In genomic region chrX:154529206-154529612, GRCh38 we compare ENCODE assay signal across 24 cellular contexts. TPM values are rescaled to one million over a fixed set of nuclear protein-coding genes. Genes with fewer than 3 reads are reported as not detected.
DNase-seq lines count a peak whose midpoint lies in the region; ATAC-seq, FAIRE-seq and TF ChIP-seq lines count a peak whose summit lies in the region.
"Had no signal": no experiment of that assay in that cellular context is flagged by ENCODE, and none has a peak within 500 bp of the region (broad histone marks: within the 10 kb centered on the region; RNA-seq: fewer than 3 reads in every experiment).

No MANE protein-coding gene starts in this region.

- in situ Hi-C loops in K562 (cut with MboI) = loop anchor here (25.0 kb wide), 1 partner anchor 367 kb away; no protein-coding TSS in a partner anchor

- H2AFZ ChIP-seq in K562 (ENCODE audit: low read depth, low read length) (no peak overlapping the region), neural progenitor cell (replicated peaks) (no peak overlapping the region), Karpas-422 (ENCODE audit: low read length) (no peak overlapping the region)

- H3K36me3 Mint-ChIP-seq in HFFc6 (ENCODE audit: low read depth) (no peaks in the 10 kb centered on the region), neural progenitor cell (peaks cover 3% of the 10 kb centered on the region), type B pancreatic cell (peaks cover 3% of the 10 kb centered on the region)
- H3K36me3 Mint-ChIP-seq: IgD-negative memory B cell had no signal

- peaks cover 3% of the 10 kb centered on the region; the same call in 1 of the 2 replicates for H3K27me3 Mint-ChIP-seq in HFFc6 (ENCODE audit: insufficient read depth)
- H3K27me3 Mint-ChIP-seq in neural progenitor cell (ENCODE audit: insufficient read depth, low read depth) = peaks cover 7% of the 10 kb centered on the region
- no peaks in the 10 kb centered on the region for H3K27me3 Mint-ChIP-seq in type B pancreatic cell
- H3K27me3 Mint-ChIP-seq: activated CD4-positive, alpha-beta T cell treated with anti-CD3 and anti-CD28 coated beads, Interleukin-2, amount 10 ng/mL, durations not matched to agents 7 days and 5 days; activated naive CD8-positive, alpha-beta T cell treated with anti-CD3 and anti-CD28 coated beads, Interleukin-2, amount 10 ng/mL, durations not matched to agents 7 days and 5 days; CD4-positive, alpha-beta T cell; T-helper 17 cell had no signal

- TF ChIP-seq POLR2A in K562 (conservative IDR thresholded peaks at IDR 0.05) = no peak

- H3K4me1 Mint-ChIP-seq in HFFc6 (ENCODE audit: low read depth) (peaks cover 17% of the 10 kb centered on the region), neural progenitor cell (peaks cover 8% of the 10 kb centered on the region), type B pancreatic cell (ENCODE audit: unreplicated experiment) (no peaks in the 10 kb centered on the region)

- H3K4me2 ChIP-seq in K562 (ENCODE audit: insufficient read depth, low read length) = no peak overlapping the region
- H3K4me2 ChIP-seq in neural progenitor cell = no peak overlapping the region
- H3K4me2 ChIP-seq in Karpas-422 (ENCODE audit: low read depth, low read length, poor library complexity, severe bottlenecking) = no peak overlapping the region

- H3K9me3 ChIP-seq in K562 (replicated peaks; ENCODE audit: control insufficient read depth, insufficient read depth, low read depth, low read length) (no peaks in the 10 kb centered on the region), neural progenitor cell (ENCODE audit: low read depth) (no peaks in the 10 kb centered on the region), Karpas-422 (ENCODE audit: low read length) (no peaks in the 10 kb centered on the region)
- H3K9me3 ChIP-seq: gastrocnemius medialis, right atrium auricular region had no signal

- TF ChIP-seq CTCF in HFFc6 (IDR thresholded peaks at IDR 0.05) = no peak
- no peak for TF ChIP-seq CTCF in K562 (IDR thresholded peaks at IDR 0.05 in 2 of 3, conservative IDR thresholded peaks at IDR 0.05 in 1 of 3; ENCODE audit: insufficient read depth in 2 of 3, low read depth in 1 of 3, low read length in 3 of 3)
- no peak for TF ChIP-seq CTCF in neural progenitor cell (IDR thresholded peaks at IDR 0.05)
- TF ChIP-seq CTCF in type B pancreatic cell (conservative IDR thresholded peaks at IDR 0.05) = no peak

- H4K20me1 ChIP-seq in K562 (replicated peaks; ENCODE audit: control insufficient read depth, insufficient read depth, low read length) (no peaks in the 10 kb centered on the region), neural progenitor cell (ENCODE audit: low read depth) (no peaks in the 10 kb centered on the region), Karpas-422 (ENCODE audit: insufficient read depth, low read depth, low read length) (no peaks in the 10 kb centered on the region)

- H3K4me3 ChIP-seq in K562 (no peak overlapping the region), neural progenitor cell (no peak overlapping the region), Karpas-422 (ENCODE audit: low read length) (no peak overlapping the region)
- H3K4me3 ChIP-seq: gastrocnemius medialis, right atrium auricular region had no signal

- H3K9ac ChIP-seq in K562 (ENCODE audit: insufficient read depth in 1 of 2, low read depth in 2 of 2, low read length in 2 of 2) (0 out of 4 replicates have a peak overlapping the region, but pooled peaks of 1 of the 2 experiments have one; percentile 10), neural progenitor cell (no peak overlapping the region), Karpas-422 (ENCODE audit: low read length) (no peak overlapping the region)

- H3K27me3 ChIP-seq in K562 (ENCODE audit: control insufficient read depth in 2 of 2, insufficient read depth in 2 of 2, low read length in 2 of 2) (no peaks in the 10 kb centered on the region), neural progenitor cell (peaks cover 11% of the 10 kb centered on the region), Karpas-422 (ENCODE audit: low read length) (no peaks in the 10 kb centered on the region)
- H3K27me3 ChIP-seq: brain microvascular endothelial cell, gastrocnemius medialis, right atrium auricular region had no signal

- H3K9me3 Mint-ChIP-seq in HFFc6 = no peaks in the 10 kb centered on the region
- H3K9me3 Mint-ChIP-seq in neural progenitor cell = peaks cover 12% of the 10 kb centered on the region
- peaks cover 4% of the 10 kb centered on the region for H3K9me3 Mint-ChIP-seq in type B pancreatic cell
- H3K9me3 Mint-ChIP-seq: activated CD4-positive, alpha-beta T cell treated with anti-CD3 and anti-CD28 coated beads, Interleukin-2, amount 10 ng/mL, durations not matched to agents 7 days and 5 days; activated naive CD8-positive, alpha-beta T cell treated with anti-CD3 and anti-CD28 coated beads, Interleukin-2, amount 10 ng/mL, durations not matched to agents 7 days and 5 days; activated T-helper 2 cell treated with anti-CD3 and anti-CD28 coated beads, Interferon-gamma antibody, Interleukin-2, Interleukin-4, amounts not matched to agents 10 μg/mL and 5 μg/mL and 100 μg/mL, durations not matched to agents 14 hours and 24 hours and 36 hours; CD4-positive, alpha-beta T cell; IgD-negative memory B cell had no signal

- ATAC-seq in K562 (peak; percentile 24), HG02840 (IDR thresholded peaks at IDR 0.05; ENCODE audit: low FRiP score, unreplicated experiment) (no peak), GM18907 (IDR thresholded peaks at IDR 0.05; ENCODE audit: unreplicated experiment) (no peak)
- ATAC-seq: gastrocnemius medialis, T-helper 17 cell had no signal

- POLR2A ChIA-PET in K562 (lab: Yijun Ruan, JAX) = interaction anchor here (0.5 to 1.5 kb wide), 3 partner anchors 12 to 32 kb away, joined by 3 to 6 read pairs (median 3); no protein-coding TSS in a partner anchor

- TF ChIP-seq EP300 in K562 (IDR thresholded peaks at IDR 0.05; ENCODE audit: low read length) = no peak

- H3K4me3 Mint-ChIP-seq in HFFc6 (no peak overlapping the region), neural progenitor cell (peak overlapping the region; percentile 18), type B pancreatic cell (no peak overlapping the region)
- H3K4me3 Mint-ChIP-seq: activated CD4-positive, alpha-beta T cell treated with anti-CD3 and anti-CD28 coated beads, Interleukin-2, amount 10 ng/mL, durations not matched to agents 7 days and 5 days; activated naive CD8-positive, alpha-beta T cell treated with anti-CD3 and anti-CD28 coated beads, Interleukin-2, amount 10 ng/mL, durations not matched to agents 7 days and 5 days; CD4-positive, alpha-beta T cell; IgD-negative memory B cell; T-helper 17 cell had no signal

- CTCF ChIA-PET in K562 (lab: Yijun Ruan, JAX; ENCODE audit: low intra/inter-chr PET ratio) = interaction anchor here (0.6 kb wide), 1 partner anchor 153 kb away, joined by 3 read pairs; no protein-coding TSS in a partner anchor

- H3F3A ChIP-seq in neural progenitor cell (ENCODE audit: low read depth) = peaks cover 4% of the 10 kb centered on the region

- 88% methylated on average over 2 of the region's 6 CpGs for WGBS in K562 (ENCODE audit: insufficient coverage, low coverage, missing lambda C conversion rate)

- H3K36me3 ChIP-seq in K562 (ENCODE audit: control insufficient read depth, insufficient read depth, low read length) = peaks cover 37% of the 10 kb centered on the region; the same call in 2 of the 3 replicates
- no peaks in the 10 kb centered on the region for H3K36me3 ChIP-seq in neural progenitor cell
- H3K36me3 ChIP-seq in Karpas-422 (ENCODE audit: insufficient read depth, low read length) = no peaks in the 10 kb centered on the region
- H3K36me3 ChIP-seq: right atrium auricular region had no signal

- no peak for FAIRE-seq in K562 (lab: Jason Lieb, UNC)
- FAIRE-seq: keratinocyte had no signal

- no peak for TF ChIP-seq RAD21 in K562 (CRISPR knock-in tag; conservative IDR thresholded peaks at IDR 0.05 in 1 of 2, IDR thresholded peaks at IDR 0.05 in 1 of 2)

- DNase-seq in AG08395 (ENCODE audit: low spot score) = peak; percentile 35
- DNase-seq in HFFc6 = peak; percentile 21
- no peak for DNase-seq in K562 (ENCODE audit: extremely low read depth in 1 of 4, low spot score in 3 of 4)
- DNase-seq in neural progenitor cell (ENCODE audit: low spot score) = no peak
- no peak for DNase-seq in type B pancreatic cell (ENCODE audit: extremely low spot score, unreplicated experiment)
- DNase-seq in Karpas-422 = no peak
- DNase-seq: activated CD4-positive, alpha-beta T cell treated with anti-CD3 and anti-CD28 coated beads, Interleukin-2, amount 10 ng/mL, durations not matched to agents 7 days and 5 days; activated naive CD8-positive, alpha-beta T cell treated with anti-CD3 and anti-CD28 coated beads, Interleukin-2, amount 10 ng/mL, durations not matched to agents 7 days and 5 days; brain microvascular endothelial cell; CD4-positive, alpha-beta T cell; cortex of kidney; DMS79; gastrocnemius medialis; NCI-H1694; NCI-H774; stimulated activated CD8-positive, alpha-beta memory T cell treated with anti-CD3 and anti-CD28 coated beads, Interleukin-4, amount 100 ng/mL, for 48 hours; T-helper 17 cell had no signal

- intact Hi-C loops in K562 (cut with micrococcal nuclease) = loop anchor here (5.0 kb wide), 2 partner anchors 37 to 102 kb away; partner anchors contain the start of genes ATP6AP1 and SLC10A3

- H3K27ac Mint-ChIP-seq in HFFc6 (no peak overlapping the region), neural progenitor cell (no peak overlapping the region), type B pancreatic cell (no peak overlapping the region)
- H3K27ac Mint-ChIP-seq: activated CD4-positive, alpha-beta T cell treated with anti-CD3 and anti-CD28 coated beads, Interleukin-2, amount 10 ng/mL, durations not matched to agents 7 days and 5 days; activated naive CD8-positive, alpha-beta T cell treated with anti-CD3 and anti-CD28 coated beads, Interleukin-2, amount 10 ng/mL, durations not matched to agents 7 days and 5 days; activated T-helper 2 cell treated with anti-CD3 and anti-CD28 coated beads, Interferon-gamma antibody, Interleukin-2, Interleukin-4, amounts not matched to agents 10 μg/mL and 5 μg/mL and 100 μg/mL, durations not matched to agents 14 hours and 24 hours and 36 hours; CD4-positive, alpha-beta T cell; T-helper 17 cell had no signal

- no peak overlapping the region for H3K27ac ChIP-seq in K562 (ENCODE audit: extremely low read depth, low read depth, low read length)
- no peak overlapping the region for H3K27ac ChIP-seq in neural progenitor cell
- H3K27ac ChIP-seq in Karpas-422 (ENCODE audit: low read length) = no peak overlapping the region
- H3K27ac ChIP-seq: brain microvascular endothelial cell, gastrocnemius medialis, HL-60, right atrium auricular region had no signal

- H3K4me1 ChIP-seq in K562 (replicated peaks in 1 of 2; ENCODE audit: control insufficient read depth in 2 of 2, insufficient read depth in 2 of 2, low read length in 2 of 2) (peaks cover 8 to 28% of the 10 kb centered on the region in 2 experiments; a peak in 4 of 5 replicates), neural progenitor cell (peaks cover 3% of the 10 kb centered on the region), Karpas-422 (ENCODE audit: low read length) (peaks cover 9% of the 10 kb centered on the region)

- no peaks in the 10 kb centered on the region for H3K9me1 ChIP-seq in K562 (ENCODE audit: control insufficient read depth, insufficient read depth, low read length)

- H3K9me2 ChIP-seq in Karpas-422 (replicated peaks; ENCODE audit: insufficient read depth, low read length) = no peaks in the 10 kb centered on the region

- H3K79me2 ChIP-seq in K562 (ENCODE audit: control insufficient read depth, insufficient read depth, low read length) (peaks cover 1% of the 10 kb centered on the region; the same call in 1 of the 3 replicates), neural progenitor cell (ENCODE audit: low read depth) (no peaks in the 10 kb centered on the region), Karpas-422 (ENCODE audit: low read length) (no peaks in the 10 kb centered on the region)

- BruUV-seq in K562 (replicated peaks; lab: Mats Ljungman, UMichigan) = no TSS peak

RNA-seq across cellular contexts. Expression of gene FAM3A, which starts 13.2 kb away (rescaled TPM):
- total RNA-seq in HFFc6 (2021; fragmentation: NEBNext Ultra II Directional; extraction: Animal tissue kit (Norgen Biotek cat#: 25700)) = 10 to 100 TPM; 56.9 to 67.8 (median 59.4) TPM
- total RNA-seq in K562 (2011; cell fraction: chromatin; rRNA removed; ENCODE audit: low replicate concordance) = 62.3 and 136 TPM in 2 replicates
- 135 and 139 TPM in 2 replicates for total RNA-seq in K562 (2011; cell fraction: nucleolus; rRNA removed)
- total RNA-seq in K562 (2011; cell fraction: nucleoplasm; rRNA removed) = 84.9 and 88.7 TPM in 2 replicates
- total RNA-seq in K562 (2014; rRNA removed) = 53.3 and 67.6 TPM in 2 replicates
- total RNA-seq in K562 (2014; rRNA removed; fragmentation: Illumina TruSeq; extraction: Trizol) = 6.6 and 10.0 TPM in 2 replicates
- 27.0 and 32.3 TPM in 2 replicates for total RNA-seq in K562 (2015; rRNA removed; fragmentation: Illumina TruSeq; extraction: Trizol)
- 68.9 and 70.6 TPM in 2 replicates for total RNA-seq in K562 (2021)
- 29.2 and 44.1 TPM in 2 replicates for polyA plus RNA-seq in K562 (2011; rRNA removed)
- polyA plus RNA-seq in K562 (2011; cell fraction: cytosol; rRNA removed) = 45.6 and 88.5 TPM in 2 replicates
- polyA plus RNA-seq in K562 (2011; cell fraction: nucleus; rRNA removed) = 159 and 221 TPM in 2 replicates
- 47.8 and 77.3 TPM in 2 replicates for polyA plus RNA-seq in K562 (2012)
- 24.2 and 44.9 TPM in 2 replicates for polyA plus RNA-seq in K562 (2014; fragmentation: Illumina TruSeq; extraction: Trizol)
- 1 to 10 TPM in 1 of 2 experiments, under 1 TPM in 1; 0.75 to 1.8 TPM for polyA plus RNA-seq in K562 (2014; fragmentation: Nextera tagmentation; extraction: Ambion mirVana)
- polyA plus RNA-seq in K562 (2014; rRNA removed) = 62.9 and 66.7 TPM in 2 replicates
- 7.6 and 13.4 TPM in 2 replicates for polyA minus RNA-seq in K562 (2011; rRNA and poly(A)+ RNA removed)
- polyA minus RNA-seq in K562 (2011; cell fraction: cytosol; rRNA and poly(A)+ RNA removed) = 25.1 and 30.7 TPM in 2 replicates
- 25.2 and 34.2 TPM in 2 replicates for polyA minus RNA-seq in K562 (2011; cell fraction: nucleus; rRNA and poly(A)+ RNA removed)
- 4.5 and 16.8 TPM in 2 replicates for total RNA-seq in neural progenitor cell (ENCODE audit: low replicate concordance)
- total RNA-seq in type B pancreatic cell (ENCODE audit: low replicate concordance) = 34.1 and 35.9 TPM in 2 replicates
- 14.0 and 36.4 TPM in 2 replicates for total RNA-seq in Karpas-422 (2014; rRNA removed; shearing (Covaris generic); ENCODE audit: low replicate concordance)

RNA-seq across cellular contexts. Expression of gene G6PD, which starts 17.4 kb away (rescaled TPM):
- total RNA-seq in HFFc6 (2021; fragmentation: NEBNext Ultra II Directional; extraction: Animal tissue kit (Norgen Biotek cat#: 25700)) = 100 to 1,000 TPM; 119 to 226 (median 192) TPM
- total RNA-seq in K562 (2011; cell fraction: chromatin; rRNA removed; ENCODE audit: low replicate concordance) = 99.3 and 369 TPM in 2 replicates
- total RNA-seq in K562 (2011; cell fraction: nucleolus; rRNA removed) = 201 and 212 TPM in 2 replicates
- 122 and 126 TPM in 2 replicates for total RNA-seq in K562 (2011; cell fraction: nucleoplasm; rRNA removed)
- total RNA-seq in K562 (2014; rRNA removed) (80.2 and 104 TPM in 2 replicates), K562 (2014; rRNA removed; fragmentation: Illumina TruSeq; extraction: Trizol) (28.7 and 44.7 TPM in 2 replicates), K562 (2015; rRNA removed; fragmentation: Illumina TruSeq; extraction: Trizol) (66.4 and 73.6 TPM in 2 replicates), K562 (2021) (205 and 212 TPM in 2 replicates), neural progenitor cell (ENCODE audit: low replicate concordance) (21.6 and 44.6 TPM in 2 replicates), type B pancreatic cell (ENCODE audit: low replicate concordance) (41.3 and 57.9 TPM in 2 replicates)
- polyA plus RNA-seq in K562 (2011; rRNA removed) (44.6 and 133 TPM in 2 replicates), K562 (2014; fragmentation: Illumina TruSeq; extraction: Trizol) (222 and 260 TPM in 2 replicates), K562 (2014; fragmentation: Nextera tagmentation; extraction: Ambion mirVana) (10 to 100 TPM in 1 of 2 experiments, 1 to 10 TPM in 1; 2.9 to 18.3 TPM), K562 (2014; rRNA removed) (86.3 and 104 TPM in 2 replicates)
- polyA plus RNA-seq in K562 (2011; cell fraction: cytosol; rRNA removed) = 69.2 and 84.8 TPM in 2 replicates
- polyA plus RNA-seq in K562 (2011; cell fraction: nucleus; rRNA removed) = 266 and 292 TPM in 2 replicates
- polyA plus RNA-seq in K562 (2012) = 217 and 238 TPM in 2 replicates
- 39.7 and 47.5 TPM in 2 replicates for polyA minus RNA-seq in K562 (2011; rRNA and poly(A)+ RNA removed)
- 94.5 and 147 TPM in 2 replicates for polyA minus RNA-seq in K562 (2011; cell fraction: cytosol; rRNA and poly(A)+ RNA removed)
- polyA minus RNA-seq in K562 (2011; cell fraction: nucleus; rRNA and poly(A)+ RNA removed) = 96.3 and 128 TPM in 2 replicates
- 24.3 and 36.1 TPM in 2 replicates for total RNA-seq in Karpas-422 (2014; rRNA removed; shearing (Covaris generic); ENCODE audit: low replicate concordance)

RNA-seq across cellular contexts. Expression of gene IKBKG, which starts 18.2 kb away (rescaled TPM):
- total RNA-seq in HFFc6 (2021; fragmentation: NEBNext Ultra II Directional; extraction: Animal tissue kit (Norgen Biotek cat#: 25700)) = 10 to 100 TPM; 32.5 to 38.9 (median 37.5) TPM
- 24.9 and 66.1 TPM in 2 replicates for total RNA-seq in K562 (2011; cell fraction: chromatin; rRNA removed; ENCODE audit: low replicate concordance)
- total RNA-seq in K562 (2011; cell fraction: nucleolus; rRNA removed) = 52.9 and 57.4 TPM in 2 replicates
- total RNA-seq in K562 (2011; cell fraction: nucleoplasm; rRNA removed) = 30.5 and 36.4 TPM in 2 replicates
- 28.2 and 45.3 TPM in 2 replicates for total RNA-seq in K562 (2014; rRNA removed)
- 6.8 and 10.6 TPM in 2 replicates for total RNA-seq in K562 (2014; rRNA removed; fragmentation: Illumina TruSeq; extraction: Trizol)
- total RNA-seq in K562 (2015; rRNA removed; fragmentation: Illumina TruSeq; extraction: Trizol) = 21.9 and 22.2 TPM in 2 replicates
- total RNA-seq in K562 (2021) = 46.2 and 51.8 TPM in 2 replicates
- 23.4 and 29.9 TPM in 2 replicates for polyA plus RNA-seq in K562 (2011; rRNA removed)
- 34.4 and 69.6 TPM in 2 replicates for polyA plus RNA-seq in K562 (2011; cell fraction: cytosol; rRNA removed)
- polyA plus RNA-seq in K562 (2011; cell fraction: nucleus; rRNA removed) = 90.6 and 112 TPM in 2 replicates
- polyA plus RNA-seq in K562 (2012) = 32.7 and 39.8 TPM in 2 replicates
- polyA plus RNA-seq in K562 (2014; fragmentation: Illumina TruSeq; extraction: Trizol) = 18.6 and 29.3 TPM in 2 replicates
- under 1 TPM; 0.68 to 0.99 TPM for polyA plus RNA-seq in K562 (2014; fragmentation: Nextera tagmentation; extraction: Ambion mirVana)
- polyA plus RNA-seq in K562 (2014; rRNA removed) = 52.9 and 60.0 TPM in 2 replicates
- 4.2 and 5.7 TPM in 2 replicates for polyA minus RNA-seq in K562 (2011; rRNA and poly(A)+ RNA removed)
- polyA minus RNA-seq in K562 (2011; cell fraction: cytosol; rRNA and poly(A)+ RNA removed) = 16.6 and 19.2 TPM in 2 replicates
- polyA minus RNA-seq in K562 (2011; cell fraction: nucleus; rRNA and poly(A)+ RNA removed) = 19.4 and 22.9 TPM in 2 replicates
- 11.7 and 13.2 TPM in 2 replicates for total RNA-seq in neural progenitor cell (ENCODE audit: low replicate concordance)
- 14.6 and 15.5 TPM in 2 replicates for total RNA-seq in type B pancreatic cell (ENCODE audit: low replicate concordance)
- total RNA-seq in Karpas-422 (2014; rRNA removed; shearing (Covaris generic); ENCODE audit: low replicate concordance) = 8.1 and 14.3 TPM in 2 replicates

RNA-seq across cellular contexts. Expression of gene SLC10A3, which starts 38.8 kb away (rescaled TPM):
- total RNA-seq in HFFc6 (2021; fragmentation: NEBNext Ultra II Directional; extraction: Animal tissue kit (Norgen Biotek cat#: 25700)) = 10 to 100 TPM; 34.6 to 46.5 (median 37.7) TPM
- total RNA-seq in K562 (2011; cell fraction: chromatin; rRNA removed; ENCODE audit: low replicate concordance) = 11.1 and 43.4 TPM in 2 replicates
- total RNA-seq in K562 (2011; cell fraction: nucleolus; rRNA removed) = 58.4 and 62.9 TPM in 2 replicates
- 27.9 and 31.5 TPM in 2 replicates for total RNA-seq in K562 (2011; cell fraction: nucleoplasm; rRNA removed)
- total RNA-seq in K562 (2014; rRNA removed) (21.7 and 28.6 TPM in 2 replicates), K562 (2014; rRNA removed; fragmentation: Illumina TruSeq; extraction: Trizol) (5.5 and 9.6 TPM in 2 replicates), K562 (2015; rRNA removed; fragmentation: Illumina TruSeq; extraction: Trizol) (19.7 and 20.7 TPM in 2 replicates), K562 (2021) (30.6 and 31.6 TPM in 2 replicates), neural progenitor cell (ENCODE audit: low replicate concordance) (3.5 and 5.7 TPM in 2 replicates), type B pancreatic cell (ENCODE audit: low replicate concordance) (13.0 and 23.0 TPM in 2 replicates)
- polyA plus RNA-seq in K562 (2011; rRNA removed) (10.7 and 15.1 TPM in 2 replicates), K562 (2014; fragmentation: Illumina TruSeq; extraction: Trizol) (16.7 and 33.1 TPM in 2 replicates), K562 (2014; fragmentation: Nextera tagmentation; extraction: Ambion mirVana) (1 to 10 TPM; 5.2 to 6.0 TPM), K562 (2014; rRNA removed) (26.2 and 33.4 TPM in 2 replicates)
- polyA plus RNA-seq in K562 (2011; cell fraction: cytosol; rRNA removed) = 16.7 and 48.0 TPM in 2 replicates
- polyA plus RNA-seq in K562 (2011; cell fraction: nucleus; rRNA removed) = 25.2 and 42.1 TPM in 2 replicates
- 32.7 and 34.9 TPM in 2 replicates for polyA plus RNA-seq in K562 (2012)
- 4.8 and 7.1 TPM in 2 replicates for polyA minus RNA-seq in K562 (2011; rRNA and poly(A)+ RNA removed)
- polyA minus RNA-seq in K562 (2011; cell fraction: cytosol; rRNA and poly(A)+ RNA removed) = 14.8 and 15.9 TPM in 2 replicates
- 13.5 and 16.4 TPM in 2 replicates for polyA minus RNA-seq in K562 (2011; cell fraction: nucleus; rRNA and poly(A)+ RNA removed)
- total RNA-seq in Karpas-422 (2014; rRNA removed; shearing (Covaris generic); ENCODE audit: low replicate concordance) = 30.5 and 32.1 TPM in 2 replicates

RNA-seq across cellular contexts. Expression of gene UBL4A, which starts 42.8 kb away (rescaled TPM):
- total RNA-seq in HFFc6 (2021; fragmentation: NEBNext Ultra II Directional; extraction: Animal tissue kit (Norgen Biotek cat#: 25700)) = 10 to 100 TPM; 26.7 to 31.6 (median 29.7) TPM
- total RNA-seq in K562 (2011; cell fraction: chromatin; rRNA removed; ENCODE audit: low replicate concordance) = 21.7 and 76.7 TPM in 2 replicates
- 85.0 and 90.5 TPM in 2 replicates for total RNA-seq in K562 (2011; cell fraction: nucleolus; rRNA removed)
- total RNA-seq in K562 (2011; cell fraction: nucleoplasm; rRNA removed) = 36.0 and 48.8 TPM in 2 replicates
- total RNA-seq in K562 (2014; rRNA removed) (140 and 170 TPM in 2 replicates), K562 (2014; rRNA removed; fragmentation: Illumina TruSeq; extraction: Trizol) (51.5 and 69.9 TPM in 2 replicates), K562 (2015; rRNA removed; fragmentation: Illumina TruSeq; extraction: Trizol) (99.9 and 100 TPM in 2 replicates), K562 (2021) (120 TPM in 2 replicates), neural progenitor cell (ENCODE audit: low replicate concordance) (12.1 and 31.1 TPM in 2 replicates), type B pancreatic cell (ENCODE audit: low replicate concordance) (23.3 and 28.7 TPM in 2 replicates)
- polyA plus RNA-seq in K562 (2011; rRNA removed) (73.9 and 78.4 TPM in 2 replicates), K562 (2014; fragmentation: Illumina TruSeq; extraction: Trizol) (101 and 112 TPM in 2 replicates), K562 (2014; fragmentation: Nextera tagmentation; extraction: Ambion mirVana) (10 to 100 TPM; 15.2 to 31.7 TPM), K562 (2014; rRNA removed) (115 and 119 TPM in 2 replicates)
- polyA plus RNA-seq in K562 (2011; cell fraction: cytosol; rRNA removed) = 99.1 and 201 TPM in 2 replicates
- polyA plus RNA-seq in K562 (2011; cell fraction: nucleus; rRNA removed) = 55.9 and 76.2 TPM in 2 replicates
- polyA plus RNA-seq in K562 (2012) = 93.8 and 109 TPM in 2 replicates
- polyA minus RNA-seq in K562 (2011; rRNA and poly(A)+ RNA removed) = 46.0 and 65.1 TPM in 2 replicates
- 73.7 and 77.5 TPM in 2 replicates for polyA minus RNA-seq in K562 (2011; cell fraction: cytosol; rRNA and poly(A)+ RNA removed)
- 31.8 and 40.9 TPM in 2 replicates for polyA minus RNA-seq in K562 (2011; cell fraction: nucleus; rRNA and poly(A)+ RNA removed)
- 30.4 and 52.2 TPM in 2 replicates for total RNA-seq in Karpas-422 (2014; rRNA removed; shearing (Covaris generic); ENCODE audit: low replicate concordance)

Comparison
In these comparisons a context has a peak if more than half of its experiments do, and no peak if none do; other contexts are left out.
1. DNase-seq: peak in AG08395 (single experiment) and HFFc6 (single experiment); none in K562 (0 of 4), neural progenitor cell (single experiment), type B pancreatic cell (single experiment) and Karpas-422 (single experiment).